ENCODE assay signal across 28 cellular contexts in the genomic region with DNA sequence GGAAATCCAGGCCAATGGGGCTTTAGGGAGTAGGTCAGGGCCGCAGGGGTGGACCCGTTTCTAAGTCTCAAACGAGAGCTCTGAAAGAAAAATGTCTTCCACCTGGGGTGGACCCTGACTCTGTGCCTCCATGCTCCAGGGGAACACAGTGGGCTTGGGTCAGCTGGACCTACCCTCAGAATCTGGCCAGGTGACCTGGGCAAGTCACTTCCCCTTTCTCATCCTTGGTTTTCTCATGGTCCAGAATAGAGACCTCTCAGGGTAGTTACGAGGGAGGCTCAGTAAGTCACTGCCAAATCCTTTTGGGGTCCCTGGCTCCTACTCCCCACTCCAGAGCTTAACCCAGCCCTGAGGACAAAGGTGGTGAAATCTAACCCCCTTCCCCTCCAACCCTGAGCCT. TPM values are rescaled to one million over a fixed set of nuclear protein-coding genes. Genes with fewer than 3 reads are reported as not detected.
"Had no signal": no experiment of that assay in that cellular context is flagged by ENCODE, and none has a peak within 500 bp of the region (broad histone marks: within the 10 kb centered on the region; RNA-seq: fewer than 3 reads in every experiment).

No MANE protein-coding gene starts in this region.

- ATAC-seq: esophagus mucosa; gastrocnemius medialis; heart left ventricle; mucosa of descending colon; natural killer cell treated with Interleukin-12 subunit alpha and Interleukin-12 subunit beta and Interleukin-15 and Interleukin-18, amount 100 ng/mL, for 72 hours; stimulated activated effector memory CD8-positive, alpha-beta T cell treated with anti-CD3 and anti-CD28 coated beads, Interleukin-12 subunit alpha, Interleukin-12 subunit beta, amount 100 ng/mL, for 72 hours; stimulated activated naive CD8-positive, alpha-beta T cell treated with anti-CD3 and anti-CD28 coated beads, Interleukin-15, Interleukin-2, amounts not matched to agents 100 U/mL and 50 U/mL, for 24 hours; upper lobe of right lung had no signal

- H3K27ac ChIP-seq: dorsolateral prefrontal cortex, epithelial cell of prostate, gastrocnemius medialis, heart left ventricle, hepatocyte, prostate gland, right atrium auricular region, sigmoid colon, thoracic aorta, tibial nerve, upper lobe of right lung, uterus had no signal

- H3K4me1 ChIP-seq: uterus had no signal

- H3K4me2 ChIP-seq: hepatocyte had no signal

- H3K9me3 Mint-ChIP-seq: memory B cell; mesothelial cell of epicardium; naive B cell; natural killer cell treated with Interleukin-12 subunit alpha and Interleukin-12 subunit beta and Interleukin-15 and Interleukin-18, amount 100 ng/mL, for 72 hours; stimulated activated effector memory CD8-positive, alpha-beta T cell treated with anti-CD3 and anti-CD28 coated beads, Interleukin-12 subunit alpha, Interleukin-12 subunit beta, amount 100 ng/mL, for 72 hours had no signal

- H3K4me3 Mint-ChIP-seq: memory B cell; mesothelial cell of epicardium; natural killer cell treated with Interleukin-12 subunit alpha and Interleukin-12 subunit beta and Interleukin-15 and Interleukin-18, amount 100 ng/mL, for 72 hours; stimulated activated effector memory CD8-positive, alpha-beta T cell treated with anti-CD3 and anti-CD28 coated beads, Interleukin-12 subunit alpha, Interleukin-12 subunit beta, amount 100 ng/mL, for 72 hours had no signal

- H3K4me3 ChIP-seq: dorsolateral prefrontal cortex, gastrocnemius medialis, heart left ventricle, hepatocyte, lung, mucosa of descending colon, prostate gland, right atrium auricular region, sigmoid colon, thoracic aorta, tibial nerve, upper lobe of right lung, uterus had no signal

- H3K9me3 ChIP-seq: gastrocnemius medialis, heart left ventricle, mucosa of descending colon, prostate gland, right atrium auricular region, sigmoid colon, thoracic aorta, tibial nerve, upper lobe of right lung, uterus had no signal

- H3K36me3 Mint-ChIP-seq: mesothelial cell of epicardium; naive B cell; natural killer cell treated with Interleukin-12 subunit alpha and Interleukin-12 subunit beta and Interleukin-15 and Interleukin-18, amount 100 ng/mL, for 72 hours had no signal

- H3K27ac Mint-ChIP-seq: memory B cell; mesothelial cell of epicardium; natural killer cell treated with Interleukin-12 subunit alpha and Interleukin-12 subunit beta and Interleukin-15 and Interleukin-18, amount 100 ng/mL, for 72 hours; stimulated activated effector memory CD8-positive, alpha-beta T cell treated with anti-CD3 and anti-CD28 coated beads, Interleukin-12 subunit alpha, Interleukin-12 subunit beta, amount 100 ng/mL, for 72 hours had no signal

- H3K27me3 ChIP-seq: dorsolateral prefrontal cortex, gastrocnemius medialis, heart left ventricle, hepatocyte, right atrium auricular region, sigmoid colon, tibial nerve, upper lobe of right lung, uterus had no signal

- FAIRE-seq: colon, kidney had no signal

- DNase-seq: dorsolateral prefrontal cortex; effector CD4-positive, alpha-beta T cell; foreskin fibroblast; gastrocnemius medialis; heart left ventricle; mucosa of descending colon; naive B cell; sigmoid colon; stimulated activated CD4-positive, alpha-beta T cell treated with anti-CD3 and anti-CD28 coated beads, Interleukin-2, amount 100 ng/mL, for 24 hours; stimulated activated CD4-positive, alpha-beta T cell treated with anti-CD3 and anti-CD28 coated beads, Interleukin-4, amount 100 ng/mL, for 24 hours; stimulated activated naive CD8-positive, alpha-beta T cell treated with anti-CD3 and anti-CD28 coated beads, Interleukin-15, Interleukin-2, amounts not matched to agents 100 U/mL and 50 U/mL, for 24 hours; upper lobe of right lung; uterus had no signal

- H3K36me3 ChIP-seq: gastrocnemius medialis, heart left ventricle, prostate gland, right atrium auricular region, sigmoid colon, thoracic aorta, tibial nerve, upper lobe of right lung, uterus had no signal

- H3K27me3 Mint-ChIP-seq: memory B cell; naive B cell; natural killer cell treated with Interleukin-12 subunit alpha and Interleukin-12 subunit beta and Interleukin-15 and Interleukin-18, amount 100 ng/mL, for 72 hours had no signal

- H2AFZ ChIP-seq: hepatocyte had no signal

RNA-seq across cellular contexts. Expression of gene EFCAB12, which starts 25.8 kb away (rescaled TPM):
- total RNA-seq: gastrocnemius medialis, skeletal muscle tissue had no signal
